21 cellular contexts compared by ENCODE assay signal in genomic region chr19:58382997-58383603, GRCh38. TPM values are rescaled to one million over a fixed set of nuclear protein-coding genes. Genes with fewer than 3 reads are reported as not detected.
A peak's percentile ranks its signal among the peaks of the same experiment; 100 is the strongest.
DNase-seq lines count a peak whose midpoint lies in the region; ATAC-seq, FAIRE-seq and TF ChIP-seq lines count a peak whose summit lies in the region.
"Had no signal": no experiment of that assay in that cellular context is flagged by ENCODE, and none has a peak within 500 bp of the region (broad histone marks: within the 10 kb centered on the region; RNA-seq: fewer than 3 reads in every experiment).

No MANE protein-coding gene starts in this region.

- TF ChIP-seq EP300 in HepG2 (IDR thresholded peaks at IDR 0.05; ENCODE audit: low read depth in 2 of 2, low read length in 2 of 2) (no peak), HepG2 (CRISPR knock-in tag; IDR thresholded peaks at IDR 0.05; ENCODE audit: borderline replicate concordance) (no peak)

- no peak for DNase-seq in stimulated activated naive CD8-positive, alpha-beta T cell treated with anti-CD3 and anti-CD28 coated beads, Interleukin-15, Interleukin-2, amounts not matched to agents 100 U/mL and 50 U/mL, for 24 hours
- DNase-seq in WTC11 (ENCODE audit: low spot score): no peak
- no peak for DNase-seq in HepG2 (ENCODE audit: low spot score)
- no peak for DNase-seq in frontal cortex (ENCODE audit: low spot score in 2 of 2)
- no peak for DNase-seq in AML-193 (lab: John Stamatoyannopoulos, UW)
- no peak for DNase-seq in BE2C
- DNase-seq: activated CD4-positive, alpha-beta T cell treated with anti-CD3 and anti-CD28 coated beads, Interleukin-2, amount 50 U/mL, for 1 hour; brain microvascular endothelial cell; esophagus squamous epithelium; head of caudate nucleus; MV-4-11; NCI-H2029; nucleus accumbens; stimulated activated CD4-positive, alpha-beta T cell treated with anti-CD3 and anti-CD28 coated beads, Interleukin-1b, Interleukin-23, amount 100 ng/mL, for 48 hours; T-helper 9 cell had no signal

- TF ChIP-seq CTCF in WTC11 (IDR thresholded peaks at IDR 0.05) (no peak), HepG2 (CRISPR knock-in tag; IDR thresholded peaks at IDR 0.05) (no peak), BE2C (IDR thresholded peaks at IDR 0.05; ENCODE audit: low read depth, low read length) (no peak)

- BruUV-seq in HepG2 (replicated peaks; lab: Mats Ljungman, UMichigan): no TSS peak

- H3K27ac Mint-ChIP-seq in stimulated activated naive CD8-positive, alpha-beta T cell treated with anti-CD3 and anti-CD28 coated beads, Interleukin-15, Interleukin-2, amounts not matched to agents 100 ng/mL and 50 ng/mL, for 24 hours: no peak overlapping the region
- no peak overlapping the region for H3K27ac Mint-ChIP-seq in WTC11

- H3K4me2 ChIP-seq in HepG2 (ENCODE audit: low read depth, low read length): no peak overlapping the region

- peaks cover 37% of the 10 kb centered on the region for H3K4me1 Mint-ChIP-seq in stimulated activated naive CD8-positive, alpha-beta T cell treated with anti-CD3 and anti-CD28 coated beads, Interleukin-15, Interleukin-2, amounts not matched to agents 100 ng/mL and 50 ng/mL, for 24 hours (ENCODE audit: low read depth)
- H3K4me1 Mint-ChIP-seq in WTC11: peaks cover 17% of the 10 kb centered on the region

- H3K9ac ChIP-seq in HepG2 (ENCODE audit: insufficient read depth, low read depth, low read length): no peak overlapping the region

- H3K79me2 ChIP-seq in HepG2 (ENCODE audit: insufficient read depth, low read length): peaks cover 18% of the 10 kb centered on the region

- intact Hi-C loops in HepG2 (cut with micrococcal nuclease; ENCODE audit: unreplicated experiment): no loop called here

- H3K36me3 ChIP-seq in HepG2 (replicated peaks in 1 of 2; ENCODE audit: control insufficient read depth in 1 of 2, insufficient read depth in 2 of 2, low read length in 2 of 2) (peaks cover 0 to 4% of the 10 kb centered on the region in 2 experiments; a peak in 2 of 5 replicates), BE2C (peaks cover 8% of the 10 kb centered on the region)
- H3K36me3 ChIP-seq: right lobe of liver had no signal

- no peak for FAIRE-seq in HepG2 (lab: Jason Lieb, UNC)
- FAIRE-seq in frontal cortex (lab: Jason Lieb, UNC): no peak

- no peak for TF ChIP-seq RAD21 in HepG2 (CRISPR knock-in tag; IDR thresholded peaks at IDR 0.05)

- peak overlapping the region; percentile 4 for H3K4me3 Mint-ChIP-seq in stimulated activated naive CD8-positive, alpha-beta T cell treated with anti-CD3 and anti-CD28 coated beads, Interleukin-15, Interleukin-2, amounts not matched to agents 100 ng/mL and 50 ng/mL, for 24 hours
- H3K4me3 Mint-ChIP-seq in WTC11: peak overlapping the region; percentile 38; the same call in 1 of the 2 replicates

- no peak overlapping the region for H2AFZ ChIP-seq in HepG2 (ENCODE audit: low read length)

- H3K27me3 Mint-ChIP-seq in stimulated activated naive CD8-positive, alpha-beta T cell treated with anti-CD3 and anti-CD28 coated beads, Interleukin-15, Interleukin-2, amounts not matched to agents 100 ng/mL and 50 ng/mL, for 24 hours: no peaks in the 10 kb centered on the region
- H3K27me3 Mint-ChIP-seq in WTC11 (ENCODE audit: low read depth): no peaks in the 10 kb centered on the region

- no peak overlapping the region for H3K27ac ChIP-seq in HepG2 (ENCODE audit: extremely low read length, insufficient read depth, low read length)
- H3K27ac ChIP-seq: brain microvascular endothelial cell, esophagus squamous epithelium, right lobe of liver, SJSA1 had no signal

- in situ Hi-C loops in HepG2 (cut with HindIII; ENCODE audit: extremely low pct_ligation_motif_present, low pct_unique_long_range_greater_than_20kb): no loop called here

- H3K4me1 ChIP-seq in HepG2 (ENCODE audit: insufficient read depth, low read length): peaks cover 37% of the 10 kb centered on the region
- peaks cover 7% of the 10 kb centered on the region for H3K4me1 ChIP-seq in BE2C

- CTCF ChIA-PET in WTC11 (lab: Charles Lee): no interaction called here
- CTCF ChIA-PET in HepG2 (lab: Yijun Ruan, JAX; ENCODE audit: low intra/inter-chr PET ratio, low total read pairs): no interaction called here

- peaks cover 10% of the 10 kb centered on the region for H4K20me1 ChIP-seq in HepG2 (ENCODE audit: insufficient read depth, low read length)

- no peak for TF ChIP-seq POLR2A in HepG2 (IDR thresholded peaks at IDR 0.05; ENCODE audit: insufficient read depth in 1 of 2, low read depth in 2 of 2, low read length in 2 of 2)

- no peak overlapping the region for H3K4me3 ChIP-seq in HepG2 (replicated peaks in 1 of 3; ENCODE audit: insufficient read depth in 1 of 3, low read depth in 2 of 3, low read length in 3 of 3)
- no peak overlapping the region for H3K4me3 ChIP-seq in BE2C (ENCODE audit: low read depth, low read length)
- H3K4me3 ChIP-seq: esophagus squamous epithelium, right lobe of liver, SJSA1 had no signal

- H3K9me3 Mint-ChIP-seq in stimulated activated naive CD8-positive, alpha-beta T cell treated with anti-CD3 and anti-CD28 coated beads, Interleukin-15, Interleukin-2, amounts not matched to agents 100 ng/mL and 50 ng/mL, for 24 hours: no peaks in the 10 kb centered on the region
- no peaks in the 10 kb centered on the region for H3K9me3 Mint-ChIP-seq in WTC11

- H3K36me3 Mint-ChIP-seq in stimulated activated naive CD8-positive, alpha-beta T cell treated with anti-CD3 and anti-CD28 coated beads, Interleukin-15, Interleukin-2, amounts not matched to agents 100 ng/mL and 50 ng/mL, for 24 hours (ENCODE audit: low read depth): peaks cover 17% of the 10 kb centered on the region
- peaks cover 10% of the 10 kb centered on the region for H3K36me3 Mint-ChIP-seq in WTC11

- POLR2A ChIA-PET in WTC11 (lab: Charles Lee) (no interaction called here), HepG2 (lab: Yijun Ruan, JAX) (no interaction called here)

- H3K9me3 ChIP-seq in HepG2 (ENCODE audit: low read length): no peaks in the 10 kb centered on the region
- H3K9me3 ChIP-seq in BE2C: no peaks in the 10 kb centered on the region
- H3K9me3 ChIP-seq: esophagus squamous epithelium, right lobe of liver, SJSA1 had no signal

- H3K27me3 ChIP-seq in HepG2 (ENCODE audit: control insufficient read depth in 1 of 2, insufficient read depth in 2 of 2, low read length in 2 of 2): no peaks in the 10 kb centered on the region; a peak in 1 of 5 replicates
- H3K27me3 ChIP-seq in BE2C: no peaks in the 10 kb centered on the region
- H3K27me3 ChIP-seq: brain microvascular endothelial cell, esophagus squamous epithelium, right lobe of liver, SJSA1 had no signal

- 100% methylated on average over 2 of the region's 6 CpGs for WGBS in HepG2 (ENCODE audit: low lambda C conversion rate)

- no peak for ATAC-seq in stimulated activated naive CD8-positive, alpha-beta T cell treated with anti-CD3 and anti-CD28 coated beads, Interleukin-15, Interleukin-2, amounts not matched to agents 100 U/mL and 50 U/mL, for 24 hours
- no peak for ATAC-seq in WTC11
- no peak for ATAC-seq in HepG2
- ATAC-seq: right lobe of liver had no signal

RNA-seq across cellular contexts. Expression of gene ZNF837, which starts 2.3 kb away (rescaled TPM):
- 3.4 to 4.9 TPM (median 4.6 TPM) in 3 replicates for total RNA-seq in WTC11 (2021)
- total RNA-seq in HepG2 (2016; rRNA removed; fragmentation: Illumina TruSeq; extraction: Trizol): 0.73 and 1.3 TPM in 2 replicates
- 0.71 and 0.79 TPM in 2 replicates for total RNA-seq in HepG2 (2016; cell fraction: cytosol; rRNA removed; fragmentation: Illumina TruSeq; extraction: Trizol; ENCODE audit: low read depth)
- total RNA-seq in HepG2 (2016; cell fraction: insoluble cytoplasmic fraction; rRNA removed; fragmentation: Illumina TruSeq; extraction: Trizol): 0.68 and 1.8 TPM in 2 replicates
- 1.5 and 2.2 TPM in 2 replicates for total RNA-seq in HepG2 (2016; cell fraction: membrane; rRNA removed; fragmentation: Illumina TruSeq; extraction: Trizol)
- 1.0 and 1.6 TPM in 2 replicates for total RNA-seq in HepG2 (2016; cell fraction: nucleus; rRNA removed; fragmentation: Illumina TruSeq; extraction: Trizol)
- polyA plus RNA-seq in HepG2 (2011; rRNA removed): 0.29 and 0.69 TPM in 2 replicates
- polyA plus RNA-seq in HepG2 (2011; cell fraction: cytosol; rRNA removed): 0.37 and 0.87 TPM in 2 replicates
- 1.6 TPM in 2 replicates for polyA plus RNA-seq in HepG2 (2011; cell fraction: nucleus; rRNA removed)
- polyA plus RNA-seq in HepG2 (2012): 0.47 and 0.56 TPM in 2 replicates
- polyA plus RNA-seq in HepG2 (2016; cell fraction: cytosol; fragmentation: Illumina TruSeq; extraction: Trizol; ENCODE audit: low read depth): 0.55 and 0.72 TPM in 2 replicates
- 0.70 and 0.97 TPM in 2 replicates for polyA plus RNA-seq in HepG2 (2016; cell fraction: insoluble cytoplasmic fraction; fragmentation: Illumina TruSeq; extraction: Trizol; ENCODE audit: low read depth)
- polyA plus RNA-seq in HepG2 (2016; cell fraction: membrane; fragmentation: Illumina TruSeq; extraction: Trizol; ENCODE audit: low read depth): 0.61 and 0.99 TPM in 2 replicates
- 0.38 and 1.3 TPM in 2 replicates for polyA plus RNA-seq in HepG2 (2016; cell fraction: nucleus; fragmentation: Illumina TruSeq; extraction: Trizol; ENCODE audit: insufficient read depth, low read depth)
- polyA minus RNA-seq in HepG2 (2011; rRNA and poly(A)+ RNA removed; ENCODE audit: low replicate concordance): 0.47 and 1.0 TPM in 2 replicates
- 0.44 and 0.69 TPM in 2 replicates for polyA minus RNA-seq in HepG2 (2011; cell fraction: cytosol; rRNA and poly(A)+ RNA removed)
- polyA minus RNA-seq in HepG2 (2011; cell fraction: nucleus; rRNA and poly(A)+ RNA removed): 0.25 and 0.90 TPM in 2 replicates
- 2.4 TPM for total RNA-seq in frontal cortex
- 1.4 TPM for polyA plus RNA-seq in BE2C (2012; ENCODE audit: insufficient read depth, insufficient read length, low read depth)

RNA-seq across cellular contexts. Expression of gene RPS5, which starts 4.0 kb away (rescaled TPM):
- total RNA-seq in WTC11 (2021) (1,498 to 1,502 TPM (median 1,501 TPM) in 3 replicates), HepG2 (2016; rRNA removed; fragmentation: Illumina TruSeq; extraction: Trizol) (1,544 and 1,715 TPM in 2 replicates), frontal cortex (2,200 TPM)
- total RNA-seq in HepG2 (2016; cell fraction: cytosol; rRNA removed; fragmentation: Illumina TruSeq; extraction: Trizol; ENCODE audit: low read depth): 2,017 and 2,110 TPM in 2 replicates
- 1,517 and 1,921 TPM in 2 replicates for total RNA-seq in HepG2 (2016; cell fraction: insoluble cytoplasmic fraction; rRNA removed; fragmentation: Illumina TruSeq; extraction: Trizol)
- total RNA-seq in HepG2 (2016; cell fraction: membrane; rRNA removed; fragmentation: Illumina TruSeq; extraction: Trizol): 2,939 and 3,145 TPM in 2 replicates
- total RNA-seq in HepG2 (2016; cell fraction: nucleus; rRNA removed; fragmentation: Illumina TruSeq; extraction: Trizol): 614 and 724 TPM in 2 replicates
- 4,145 and 4,408 TPM in 2 replicates for polyA plus RNA-seq in HepG2 (2011; rRNA removed)
- 3,539 and 5,584 TPM in 2 replicates for polyA plus RNA-seq in HepG2 (2011; cell fraction: cytosol; rRNA removed)
- 1,780 and 1,928 TPM in 2 replicates for polyA plus RNA-seq in HepG2 (2011; cell fraction: nucleus; rRNA removed)
- 1,706 and 1,819 TPM in 2 replicates for polyA plus RNA-seq in HepG2 (2012)
- polyA plus RNA-seq in HepG2 (2016; cell fraction: cytosol; fragmentation: Illumina TruSeq; extraction: Trizol; ENCODE audit: low read depth): 2,310 and 2,596 TPM in 2 replicates
- polyA plus RNA-seq in HepG2 (2016; cell fraction: insoluble cytoplasmic fraction; fragmentation: Illumina TruSeq; extraction: Trizol; ENCODE audit: low read depth): 1,782 and 1,827 TPM in 2 replicates
- polyA plus RNA-seq in HepG2 (2016; cell fraction: membrane; fragmentation: Illumina TruSeq; extraction: Trizol; ENCODE audit: low read depth): 3,073 and 3,180 TPM in 2 replicates
- 1,095 and 1,142 TPM in 2 replicates for polyA plus RNA-seq in HepG2 (2016; cell fraction: nucleus; fragmentation: Illumina TruSeq; extraction: Trizol; ENCODE audit: insufficient read depth, low read depth)
- polyA minus RNA-seq in HepG2 (2011; rRNA and poly(A)+ RNA removed; ENCODE audit: low replicate concordance): 2,710 and 3,749 TPM in 2 replicates
- 541 and 557 TPM in 2 replicates for polyA minus RNA-seq in HepG2 (2011; cell fraction: cytosol; rRNA and poly(A)+ RNA removed)
- 340 and 381 TPM in 2 replicates for polyA minus RNA-seq in HepG2 (2011; cell fraction: nucleus; rRNA and poly(A)+ RNA removed)
- polyA plus RNA-seq in BE2C (2012; ENCODE audit: insufficient read depth, insufficient read length, low read depth): 2,664 TPM

RNA-seq across cellular contexts. Expression of gene RNF225, which starts 12.4 kb away (rescaled TPM):
- total RNA-seq in WTC11 (2021): 1.1 to 1.8 TPM (median 1.5 TPM) in 3 replicates
- not detected in 2 replicates for total RNA-seq in HepG2 (2016; rRNA removed; fragmentation: Illumina TruSeq; extraction: Trizol)
- total RNA-seq in HepG2 (2016; cell fraction: cytosol; rRNA removed; fragmentation: Illumina TruSeq; extraction: Trizol; ENCODE audit: low read depth): not detected in 2 replicates
- total RNA-seq in HepG2 (2016; cell fraction: insoluble cytoplasmic fraction; rRNA removed; fragmentation: Illumina TruSeq; extraction: Trizol): not detected in 2 replicates
- not detected in 2 replicates for total RNA-seq in HepG2 (2016; cell fraction: membrane; rRNA removed; fragmentation: Illumina TruSeq; extraction: Trizol)
- not detected in 2 replicates for total RNA-seq in HepG2 (2016; cell fraction: nucleus; rRNA removed; fragmentation: Illumina TruSeq; extraction: Trizol)
- not detected in 2 replicates for polyA plus RNA-seq in HepG2 (2011; rRNA removed)
- polyA plus RNA-seq in HepG2 (2011; cell fraction: cytosol; rRNA removed): not detected in 2 replicates
- 0.57 and 1.5 TPM in 2 replicates for polyA plus RNA-seq in HepG2 (2011; cell fraction: nucleus; rRNA removed)
- not detected in 2 replicates for polyA plus RNA-seq in HepG2 (2012)
- polyA plus RNA-seq in HepG2 (2016; cell fraction: cytosol; fragmentation: Illumina TruSeq; extraction: Trizol; ENCODE audit: low read depth): not detected in 2 replicates
- polyA plus RNA-seq in HepG2 (2016; cell fraction: insoluble cytoplasmic fraction; fragmentation: Illumina TruSeq; extraction: Trizol; ENCODE audit: low read depth): not detected in 2 replicates
- polyA plus RNA-seq in HepG2 (2016; cell fraction: membrane; fragmentation: Illumina TruSeq; extraction: Trizol; ENCODE audit: low read depth): not detected in 2 replicates
- not detected in 2 replicates for polyA plus RNA-seq in HepG2 (2016; cell fraction: nucleus; fragmentation: Illumina TruSeq; extraction: Trizol; ENCODE audit: insufficient read depth, low read depth)
- polyA minus RNA-seq in HepG2 (2011; rRNA and poly(A)+ RNA removed; ENCODE audit: low replicate concordance): 0.80 TPM in 1 of 2 replicates, not detected in the other
- not detected in 2 replicates for polyA minus RNA-seq in HepG2 (2011; cell fraction: cytosol; rRNA and poly(A)+ RNA removed)
- 1.5 and 2.4 TPM in 2 replicates for polyA minus RNA-seq in HepG2 (2011; cell fraction: nucleus; rRNA and poly(A)+ RNA removed)
- not detected for total RNA-seq in frontal cortex
- polyA plus RNA-seq in BE2C (2012; ENCODE audit: insufficient read depth, insufficient read length, low read depth): not detected
- total RNA-seq: dermis microvascular lymphatic vessel endothelial cell, mesenteric fat pad, NCI-H460, right lobe of liver had no signal

RNA-seq across cellular contexts. Expression of gene ZNF497, which starts 20.5 kb away (rescaled TPM):
- total RNA-seq in WTC11 (2021) (1.7 to 2.1 TPM (median 2.0 TPM) in 3 replicates), HepG2 (2016; rRNA removed; fragmentation: Illumina TruSeq; extraction: Trizol) (1.1 and 1.9 TPM in 2 replicates), frontal cortex (6.1 TPM)
- 0.10 and 0.53 TPM in 2 replicates for total RNA-seq in HepG2 (2016; cell fraction: cytosol; rRNA removed; fragmentation: Illumina TruSeq; extraction: Trizol; ENCODE audit: low read depth)
- total RNA-seq in HepG2 (2016; cell fraction: insoluble cytoplasmic fraction; rRNA removed; fragmentation: Illumina TruSeq; extraction: Trizol): 1.4 and 1.9 TPM in 2 replicates
- 0.76 and 0.77 TPM in 2 replicates for total RNA-seq in HepG2 (2016; cell fraction: membrane; rRNA removed; fragmentation: Illumina TruSeq; extraction: Trizol)
- 1.4 and 2.1 TPM in 2 replicates for total RNA-seq in HepG2 (2016; cell fraction: nucleus; rRNA removed; fragmentation: Illumina TruSeq; extraction: Trizol)
- 1.5 and 1.8 TPM in 2 replicates for polyA plus RNA-seq in HepG2 (2011; rRNA removed)
- 0.74 and 1.2 TPM in 2 replicates for polyA plus RNA-seq in HepG2 (2011; cell fraction: cytosol; rRNA removed)
- polyA plus RNA-seq in HepG2 (2011; cell fraction: nucleus; rRNA removed): 9.3 and 11.8 TPM in 2 replicates
- polyA plus RNA-seq in HepG2 (2012): 0.83 and 1.1 TPM in 2 replicates
- 0.10 and 0.16 TPM in 2 replicates for polyA plus RNA-seq in HepG2 (2016; cell fraction: cytosol; fragmentation: Illumina TruSeq; extraction: Trizol; ENCODE audit: low read depth)
- polyA plus RNA-seq in HepG2 (2016; cell fraction: insoluble cytoplasmic fraction; fragmentation: Illumina TruSeq; extraction: Trizol; ENCODE audit: low read depth): 0.84 and 1.1 TPM in 2 replicates
- polyA plus RNA-seq in HepG2 (2016; cell fraction: membrane; fragmentation: Illumina TruSeq; extraction: Trizol; ENCODE audit: low read depth): 0.37 and 0.49 TPM in 2 replicates
- 3.8 and 4.5 TPM in 2 replicates for polyA plus RNA-seq in HepG2 (2016; cell fraction: nucleus; fragmentation: Illumina TruSeq; extraction: Trizol; ENCODE audit: insufficient read depth, low read depth)
- polyA minus RNA-seq in HepG2 (2011; rRNA and poly(A)+ RNA removed; ENCODE audit: low replicate concordance): 3.8 and 4.0 TPM in 2 replicates
- polyA minus RNA-seq in HepG2 (2011; cell fraction: cytosol; rRNA and poly(A)+ RNA removed): 0.40 and 0.79 TPM in 2 replicates
- 2.7 and 3.0 TPM in 2 replicates for polyA minus RNA-seq in HepG2 (2011; cell fraction: nucleus; rRNA and poly(A)+ RNA removed)
- 3.1 TPM for polyA plus RNA-seq in BE2C (2012; ENCODE audit: insufficient read depth, insufficient read length, low read depth)

RNA-seq across cellular contexts. Expression of gene ZNF584, which starts 25.3 kb away (rescaled TPM):
- total RNA-seq in WTC11 (2021): 6.6 to 6.8 TPM (median 6.8 TPM) in 3 replicates
- 6.8 and 7.0 TPM in 2 replicates for total RNA-seq in HepG2 (2016; rRNA removed; fragmentation: Illumina TruSeq; extraction: Trizol)
- 2.7 and 3.0 TPM in 2 replicates for total RNA-seq in HepG2 (2016; cell fraction: cytosol; rRNA removed; fragmentation: Illumina TruSeq; extraction: Trizol; ENCODE audit: low read depth)
- total RNA-seq in HepG2 (2016; cell fraction: insoluble cytoplasmic fraction; rRNA removed; fragmentation: Illumina TruSeq; extraction: Trizol): 7.0 and 7.6 TPM in 2 replicates
- 5.6 and 7.1 TPM in 2 replicates for total RNA-seq in HepG2 (2016; cell fraction: membrane; rRNA removed; fragmentation: Illumina TruSeq; extraction: Trizol)
- total RNA-seq in HepG2 (2016; cell fraction: nucleus; rRNA removed; fragmentation: Illumina TruSeq; extraction: Trizol): 4.6 and 6.5 TPM in 2 replicates
- polyA plus RNA-seq in HepG2 (2011; rRNA removed): 2.4 and 3.3 TPM in 2 replicates
- 2.2 and 2.4 TPM in 2 replicates for polyA plus RNA-seq in HepG2 (2011; cell fraction: cytosol; rRNA removed)
- 2.7 and 3.7 TPM in 2 replicates for polyA plus RNA-seq in HepG2 (2011; cell fraction: nucleus; rRNA removed)
- polyA plus RNA-seq in HepG2 (2012): 2.1 and 2.6 TPM in 2 replicates
- polyA plus RNA-seq in HepG2 (2016; cell fraction: cytosol; fragmentation: Illumina TruSeq; extraction: Trizol; ENCODE audit: low read depth): 1.5 and 2.0 TPM in 2 replicates
- polyA plus RNA-seq in HepG2 (2016; cell fraction: insoluble cytoplasmic fraction; fragmentation: Illumina TruSeq; extraction: Trizol; ENCODE audit: low read depth): 4.1 and 4.8 TPM in 2 replicates
- polyA plus RNA-seq in HepG2 (2016; cell fraction: membrane; fragmentation: Illumina TruSeq; extraction: Trizol; ENCODE audit: low read depth): 2.5 and 4.0 TPM in 2 replicates
- 6.0 and 6.2 TPM in 2 replicates for polyA plus RNA-seq in HepG2 (2016; cell fraction: nucleus; fragmentation: Illumina TruSeq; extraction: Trizol; ENCODE audit: insufficient read depth, low read depth)
- 5.5 and 35.4 TPM in 2 replicates for polyA minus RNA-seq in HepG2 (2011; rRNA and poly(A)+ RNA removed; ENCODE audit: low replicate concordance)
- 2.7 and 2.9 TPM in 2 replicates for polyA minus RNA-seq in HepG2 (2011; cell fraction: cytosol; rRNA and poly(A)+ RNA removed)
- 4.2 and 4.6 TPM in 2 replicates for polyA minus RNA-seq in HepG2 (2011; cell fraction: nucleus; rRNA and poly(A)+ RNA removed)
- total RNA-seq in frontal cortex: 11.8 TPM
- 8.5 TPM for polyA plus RNA-seq in BE2C (2012; ENCODE audit: insufficient read depth, insufficient read length, low read depth)
